11 cellular contexts compared by ENCODE assay signal in the genomic region with DNA sequence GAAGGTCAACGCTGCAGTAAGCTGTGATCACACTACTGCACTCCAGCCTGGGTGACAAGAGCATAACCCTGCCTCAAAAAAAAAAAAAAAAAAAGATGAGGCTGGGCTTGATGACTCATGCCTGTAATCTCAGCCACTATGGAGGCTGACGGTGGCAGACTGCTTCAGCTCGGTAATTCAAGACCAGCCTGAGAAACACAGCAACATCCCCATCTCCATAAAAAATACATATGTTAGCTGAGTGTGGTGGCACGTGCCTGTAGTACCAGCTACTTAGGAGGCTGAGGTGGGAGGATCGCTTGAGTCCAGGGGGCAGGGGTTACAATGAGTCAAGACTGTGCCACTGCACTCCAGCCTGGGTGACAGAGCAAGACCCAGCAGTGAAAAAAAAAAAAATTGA. TPM values are rescaled to one million over a fixed set of nuclear protein-coding genes. Genes with fewer than 3 reads are reported as not detected.
DNase-seq lines count a peak whose midpoint lies in the region; ATAC-seq and TF ChIP-seq lines count a peak whose summit lies in the region.
"Had no signal": no experiment of that assay in that cellular context is flagged by ENCODE, and none has a peak within 500 bp of the region (broad histone marks: within the 10 kb centered on the region; RNA-seq: fewer than 3 reads in every experiment).

No MANE protein-coding gene starts in this region.

- H3K4me3 ChIP-seq in NB4 (ENCODE audit: low read depth, low read length) (no peak overlapping the region), left lung (no peak overlapping the region), vagina (no peak overlapping the region)
- H3K4me3 ChIP-seq: esophagus squamous epithelium had no signal

- intact Hi-C loops in left lung (cut with DNase I) (no loop called here), CD14-positive monocyte (cut with micrococcal nuclease) (no loop called here), vagina (cut with DNase I) (no loop called here)

- peak overlapping the region; percentile 49 for H3K4me3 Mint-ChIP-seq in activated naive CD4-positive, alpha-beta T cell treated with anti-CD3 and anti-CD28 coated beads, Interleukin-2, amount 50 U/mL, for 24 hours
- no peak overlapping the region for H3K4me3 Mint-ChIP-seq in CD14-positive monocyte

- H3K9me3 Mint-ChIP-seq in activated naive CD4-positive, alpha-beta T cell treated with anti-CD3 and anti-CD28 coated beads, Interleukin-2, amount 50 U/mL, for 24 hours = no peaks in the 10 kb centered on the region
- peaks cover 0 to 2% (median 0%) of the 10 kb centered on the region in 7 donors for H3K9me3 Mint-ChIP-seq in CD14-positive monocyte

- in situ Hi-C loops in Caki2 (cut with HindIII; ENCODE audit: low pct_unique_long_range_greater_than_20kb, low sequenced_read_pairs) = no loop called here

- TF ChIP-seq POLR2A in NB4 (IDR thresholded peaks at IDR 0.05; ENCODE audit: extremely low read depth, insufficient read length) (no peak), vagina (IDR thresholded peaks at IDR 0.05) (no peak)

- TF ChIP-seq CTCF in NB4 (IDR thresholded peaks at IDR 0.05; ENCODE audit: low read depth, low read length) (no peak), left lung (IDR thresholded peaks at IDR 0.05) (no peak), CD14-positive monocyte (IDR thresholded peaks at IDR 0.05) (no peak), vagina (IDR thresholded peaks at IDR 0.05) (no peak)

- H3K36me3 ChIP-seq in left lung (peaks cover 0 to 14% of the 10 kb centered on the region in 2 donors), vagina (peaks cover 0 to 10% of the 10 kb centered on the region in 2 donors)

- peak; percentile 29 for ATAC-seq in left lung

- H3K27ac ChIP-seq in left lung (no peak overlapping the region), vagina (no peak overlapping the region)
- H3K27ac ChIP-seq: esophagus squamous epithelium had no signal

- H3K9me3 ChIP-seq in left lung (no peaks in the 10 kb centered on the region), vagina (no peaks in the 10 kb centered on the region)
- H3K9me3 ChIP-seq: esophagus squamous epithelium had no signal

- peak; percentile 74 for DNase-seq in Caki2 (ENCODE audit: low read depth)
- DNase-seq in NB4 (ENCODE audit: low read depth) = peak; percentile 13
- DNase-seq in left lung = no peak
- DNase-seq in CD14-positive monocyte (ENCODE audit: low spot score) = no peak
- no peak for DNase-seq in NCI-H187 treated with DMSO at 0.1 percent for 48 hours (lab: John Stamatoyannopoulos, UW)
- DNase-seq in HuH-7.5 (ENCODE audit: low spot score) = no peak
- DNase-seq in vagina (ENCODE audit: extremely low spot score in 2 of 2) = no peak
- DNase-seq: esophagus squamous epithelium, H7, NCI-H1092 treated with DMSO at 0.1 percent for 48 hours had no signal

- no peak overlapping the region for H3K27ac Mint-ChIP-seq in activated naive CD4-positive, alpha-beta T cell treated with anti-CD3 and anti-CD28 coated beads, Interleukin-2, amount 50 U/mL, for 24 hours
- peak overlapping the region in 2 of 7 donors; percentile 43 to 67 for H3K27ac Mint-ChIP-seq in CD14-positive monocyte

- peaks cover 24% of the 10 kb centered on the region for H3K36me3 Mint-ChIP-seq in activated naive CD4-positive, alpha-beta T cell treated with anti-CD3 and anti-CD28 coated beads, Interleukin-2, amount 50 U/mL, for 24 hours
- peaks cover 38 to 45% of the 10 kb centered on the region in 2 donors for H3K36me3 Mint-ChIP-seq in CD14-positive monocyte

- H3K27me3 ChIP-seq in left lung (no peaks in the 10 kb centered on the region), vagina (no peaks in the 10 kb centered on the region)
- H3K27me3 ChIP-seq: esophagus squamous epithelium had no signal

- no peaks in the 10 kb centered on the region for H3K27me3 Mint-ChIP-seq in activated naive CD4-positive, alpha-beta T cell treated with anti-CD3 and anti-CD28 coated beads, Interleukin-2, amount 50 U/mL, for 24 hours
- peaks cover 0 to 2% (median 0%) of the 10 kb centered on the region in 3 donors for H3K27me3 Mint-ChIP-seq in CD14-positive monocyte (ENCODE audit: low read depth in 3 of 3)

- peaks cover 54% of the 10 kb centered on the region for H3K4me1 Mint-ChIP-seq in activated naive CD4-positive, alpha-beta T cell treated with anti-CD3 and anti-CD28 coated beads, Interleukin-2, amount 50 U/mL, for 24 hours
- H3K4me1 Mint-ChIP-seq in CD14-positive monocyte = peaks cover 20% of the 10 kb centered on the region

- H3K4me1 ChIP-seq in left lung = peaks cover 0 to 12% of the 10 kb centered on the region in 2 donors
- H3K4me1 ChIP-seq in vagina = no peaks in the 10 kb centered on the region
- H3K4me1 ChIP-seq: esophagus squamous epithelium had no signal

RNA-seq across cellular contexts. Expression of gene GXYLT1, which starts 50.4 kb away (rescaled TPM):
- 16.3 and 21.9 TPM in 2 replicates for total RNA-seq in Caki2 (2014; rRNA removed; shearing (Covaris generic); ENCODE audit: low replicate concordance)
- total RNA-seq in left lung (10 to 100 TPM; 14.5 to 15.0 TPM), vagina (11.8 TPM)
- polyA plus RNA-seq in CD14-positive monocyte = 1 to 10 TPM; 4.9 to 7.1 TPM

Comparison
In these comparisons a context has a peak if more than half of its experiments do, and no peak if none do; other contexts are left out.
1. DNase-seq: peak in Caki2 (single experiment) and NB4 (single experiment); none in left lung (0 of 2), CD14-positive monocyte (single experiment), NCI-H187 treated with DMSO at 0.1 percent for 48 hours (single experiment), HuH-7.5 (single experiment) and vagina (0 of 2).